Comparison of ENCODE assay signal across 11 cellular contexts in genomic region chr6:30829639-30830250, GRCh38. TPM values are rescaled to one million over a fixed set of nuclear protein-coding genes. Genes with fewer than 3 reads are reported as not detected.
DNase-seq lines count a peak whose midpoint lies in the region; ATAC-seq and TF ChIP-seq lines count a peak whose summit lies in the region.
"Had no signal": no experiment of that assay in that cellular context is flagged by ENCODE, and none has a peak within 500 bp of the region (broad histone marks: within the 10 kb centered on the region; RNA-seq: fewer than 3 reads in every experiment).

No MANE protein-coding gene starts in this region.

- H3K27me3 ChIP-seq in Peyer's patch (no peaks in the 10 kb centered on the region), skeletal muscle tissue (ENCODE audit: control insufficient read depth in 3 of 3, insufficient read depth in 3 of 3, low read length in 3 of 3) (no peaks in the 10 kb centered on the region)

- H3K27ac ChIP-seq in Peyer's patch: peak overlapping the region; percentile 60 to 71 (median 70)
- peak overlapping the region; percentile 93 for H3K27ac ChIP-seq in skeletal muscle tissue (ENCODE audit: low read depth, low read length)

- peak; percentile 15 for ATAC-seq in effector memory CD8-positive, alpha-beta T cell (replicated peaks)

- H3K9ac ChIP-seq in skeletal muscle tissue (ENCODE audit: low read depth in 1 of 3, low read length in 3 of 3): no peak overlapping the region

- peak overlapping the region; percentile 87 to 88 for H3K4me3 Mint-ChIP-seq in effector memory CD8-positive, alpha-beta T cell

- TF ChIP-seq POLR2A in Peyer's patch (IDR thresholded peaks at IDR 0.05): no peak

- H3K9me3 Mint-ChIP-seq in effector memory CD8-positive, alpha-beta T cell: no peaks in the 10 kb centered on the region

- peaks cover 0 to 26% (median 4%) of the 10 kb centered on the region in 4 donors for H3K4me1 ChIP-seq in Peyer's patch
- peaks cover 26 to 36% (median 33%) of the 10 kb centered on the region in 3 donors for H3K4me1 ChIP-seq in skeletal muscle tissue (ENCODE audit: control insufficient read depth in 3 of 3, insufficient read depth in 3 of 3, low read length in 3 of 3)

- H3K4me3 ChIP-seq in Peyer's patch: peak overlapping the region; percentile 23 to 37 (median 34)
- H3K4me3 ChIP-seq in skeletal muscle tissue (ENCODE audit: low read length in 3 of 3): no peak overlapping the region

- peak overlapping the region; percentile 91 to 95 for H3K27ac Mint-ChIP-seq in effector memory CD8-positive, alpha-beta T cell

- H3K4me1 Mint-ChIP-seq in effector memory CD8-positive, alpha-beta T cell (ENCODE audit: low read depth in 2 of 2): peaks cover 20 to 47% of the 10 kb centered on the region in 2 donors

- H3K9me3 ChIP-seq in Peyer's patch: no peaks in the 10 kb centered on the region
- H3K9me3 ChIP-seq in skeletal muscle tissue (ENCODE audit: control insufficient read depth in 3 of 3, low read length in 3 of 3): no peaks in the 10 kb centered on the region

- no peak for TF ChIP-seq CTCF in Peyer's patch (IDR thresholded peaks at IDR 0.05)

- H3K36me3 Mint-ChIP-seq in effector memory CD8-positive, alpha-beta T cell (ENCODE audit: insufficient read depth): peaks cover 7% of the 10 kb centered on the region

- H3K36me3 ChIP-seq in Peyer's patch: no peaks in the 10 kb centered on the region
- H3K36me3 ChIP-seq in skeletal muscle tissue (ENCODE audit: control insufficient read depth in 3 of 3, insufficient read depth in 3 of 3, low read length in 3 of 3): no peaks in the 10 kb centered on the region

- peak; percentile 38 for DNase-seq in ELF-1 (ENCODE audit: low read depth, low spot score)
- DNase-seq in Peyer's patch: no peak
- no peak for DNase-seq in effector memory CD8-positive, alpha-beta T cell
- no peak for DNase-seq in cortex of kidney (lab: John Stamatoyannopoulos, UW)
- no peak for DNase-seq in DMS79 treated with DMSO at 0.1 percent for 48 hours (lab: John Stamatoyannopoulos, UW)
- DNase-seq in NCI-H1930 (lab: John Stamatoyannopoulos, UW): no peak
- DNase-seq: activated CD4-positive, CD25-positive, alpha-beta regulatory T cell; GOT3; left cardiac atrium; NCI-H1436 had no signal

- peaks cover 0 to 7% of the 10 kb centered on the region in 2 donors for H3K27me3 Mint-ChIP-seq in effector memory CD8-positive, alpha-beta T cell

RNA-seq across cellular contexts. Expression of gene DDR1, which starts 54.6 kb away (rescaled TPM):
- total RNA-seq in Peyer's patch: 100 to 1,000 TPM in 3 of 4 donors, 10 to 100 TPM in 1; 70.1 to 166 (median 143) TPM
- 40.7 TPM for total RNA-seq in skeletal muscle tissue

Comparison
In these comparisons a context has a peak if more than half of its experiments do, and no peak if none do; other contexts are left out.
1. H3K4me3 ChIP-seq: peak in Peyer's patch (4 of 4); none in skeletal muscle tissue (0 of 3).